8 cellular contexts compared by ENCODE assay signal in genomic region chr5:142016576-142016975, GRCh38. TPM values are rescaled to one million over a fixed set of nuclear protein-coding genes. Genes with fewer than 3 reads are reported as not detected.
A peak's percentile ranks its signal among the peaks of the same experiment; 100 is the strongest.
DNase-seq lines count a peak whose midpoint lies in the region; ATAC-seq and TF ChIP-seq lines count a peak whose summit lies in the region.

No MANE protein-coding gene starts in this region.

- H3K9ac ChIP-seq in KMS-11: no peak overlapping the region

- CTCF ChIA-PET in GM10248 (lab: Yijun Ruan, JAX): interaction anchor here (0.7 to 11.1 kb wide), 11 partner anchors 9 to 137 kb away, joined by 3 to 225 read pairs (median 7); partner anchors contain the start of gene RNF14

- H3K79me2 ChIP-seq in KMS-11 (ENCODE audit: insufficient read depth, low read depth): no peaks in the 10 kb centered on the region; the same call in 1 of the 2 replicates

- peaks cover 3% of the 10 kb centered on the region for H3K27me3 Mint-ChIP-seq in activated naive CD8-positive, alpha-beta T cell treated with anti-CD3 and anti-CD28 coated beads for 36 hours
- peaks cover 0 to 5% of the 10 kb centered on the region in 2 donors for H3K27me3 Mint-ChIP-seq in stimulated activated naive B cell treated with anti-CD40 and anti-IgM and Interleukin-4, amounts not matched to agents 10 μg/mL and 1 μg/mL and 100 μg/mL, for 72 hours

- POLR2A ChIA-PET in GM10248 (lab: Yijun Ruan, JAX): interaction anchor here (1.5 kb wide), 1 partner anchor 11 kb away, joined by 3 read pairs; no protein-coding TSS in a partner anchor

- peak; percentile 34 for ATAC-seq in GM21423 (IDR thresholded peaks at IDR 0.05; ENCODE audit: unreplicated experiment)
- ATAC-seq in stimulated activated naive B cell treated with anti-CD40 and anti-IgM and Interleukin-4, amounts not matched to agents 10 μg/mL and 1 μg/mL and 100 μg/mL, for 72 hours (replicated peaks): peak; percentile 33 to 38

- H3K36me3 ChIP-seq in KMS-11 (ENCODE audit: insufficient read depth): no peaks in the 10 kb centered on the region

- H2AFZ ChIP-seq in KMS-11 (ENCODE audit: low read depth): no peak overlapping the region; the same call in 1 of the 2 replicates

- H3K27me3 ChIP-seq in KMS-11 (ENCODE audit: insufficient read depth, low read depth): no peaks in the 10 kb centered on the region

- H4K20me1 ChIP-seq in KMS-11 (ENCODE audit: insufficient read depth): no peaks in the 10 kb centered on the region

- H3K4me2 ChIP-seq in KMS-11: peak overlapping the region; percentile 50

- peak overlapping the region; percentile 55 for H3K27ac ChIP-seq in KMS-11

- H3K36me3 Mint-ChIP-seq in activated naive CD8-positive, alpha-beta T cell treated with anti-CD3 and anti-CD28 coated beads for 36 hours: peaks cover 20% of the 10 kb centered on the region
- H3K36me3 Mint-ChIP-seq in stimulated activated naive B cell treated with anti-CD40 and anti-IgM and Interleukin-4, amounts not matched to agents 10 μg/mL and 1 μg/mL and 100 μg/mL, for 72 hours: peaks cover 0 to 7% of the 10 kb centered on the region in 2 donors

- no peak overlapping the region for H3K4me3 ChIP-seq in KMS-11 (IDR thresholded peaks at IDR 0.05; ENCODE audit: insufficient read depth, low read depth, low read length)

- peak overlapping the region; percentile 62 for H3K4me3 Mint-ChIP-seq in activated naive CD8-positive, alpha-beta T cell treated with anti-CD3 and anti-CD28 coated beads for 36 hours
- H3K4me3 Mint-ChIP-seq in stimulated activated naive B cell treated with anti-CD40 and anti-IgM and Interleukin-4, amounts not matched to agents 10 μg/mL and 1 μg/mL and 100 μg/mL, for 72 hours: peak overlapping the region; percentile 54 to 65

- H3K27ac Mint-ChIP-seq in activated naive CD8-positive, alpha-beta T cell treated with anti-CD3 and anti-CD28 coated beads for 36 hours: peak overlapping the region; percentile 97
- peak overlapping the region; percentile 95 for H3K27ac Mint-ChIP-seq in stimulated activated naive B cell treated with anti-CD40 and anti-IgM and Interleukin-4, amounts not matched to agents 10 μg/mL and 1 μg/mL and 100 μg/mL, for 72 hours

- peaks cover 67% of the 10 kb centered on the region for H3K4me1 Mint-ChIP-seq in activated naive CD8-positive, alpha-beta T cell treated with anti-CD3 and anti-CD28 coated beads for 36 hours
- peaks cover 43 to 67% of the 10 kb centered on the region in 2 donors for H3K4me1 Mint-ChIP-seq in stimulated activated naive B cell treated with anti-CD40 and anti-IgM and Interleukin-4, amounts not matched to agents 10 μg/mL and 1 μg/mL and 100 μg/mL, for 72 hours

- peaks cover 66% of the 10 kb centered on the region for H3K4me1 ChIP-seq in KMS-11 (ENCODE audit: low read depth, poor library complexity, severe bottlenecking)

- peaks cover 10% of the 10 kb centered on the region for H3K9me3 Mint-ChIP-seq in activated naive CD8-positive, alpha-beta T cell treated with anti-CD3 and anti-CD28 coated beads for 36 hours
- H3K9me3 Mint-ChIP-seq in stimulated activated naive B cell treated with anti-CD40 and anti-IgM and Interleukin-4, amounts not matched to agents 10 μg/mL and 1 μg/mL and 100 μg/mL, for 72 hours: peaks cover 5% of the 10 kb centered on the region in 2 donors

- TF ChIP-seq CTCF in KMS-11 (conservative IDR thresholded peaks at IDR 0.05; ENCODE audit: low read depth, low read length) (no peak), GM10248 (IDR thresholded peaks at IDR 0.05; ENCODE audit: control extremely low read depth, extremely low read depth, low read depth, missing control alignments) (no peak)

- no peak for TF ChIP-seq POLR2A in erythroblast (IDR thresholded peaks at IDR 0.05; ENCODE audit: low read length)

- peak; percentile 74 for DNase-seq in activated naive CD8-positive, alpha-beta T cell treated with anti-CD3 and anti-CD28 coated beads for 36 hours
- DNase-seq in stimulated activated naive B cell treated with anti-CD40 and anti-IgM and Interleukin-4, amounts not matched to agents 10 μg/mL and 1 μg/mL and 100 μg/mL, for 72 hours: peak; percentile 31
- DNase-seq in erythroblast (lab: John Stamatoyannopoulos, UW): no peak
- DNase-seq in DMS114 treated with DMSO at 0.1 percent for 48 hours (lab: John Stamatoyannopoulos, UW; ENCODE audit: unreplicated experiment): no peak
- DNase-seq in NCI-H345 treated with DMSO at 0.1 percent for 48 hours (lab: John Stamatoyannopoulos, UW; ENCODE audit: unreplicated experiment): no peak
- DNase-seq in GM10248 (ENCODE audit: extremely low spot score): no peak

RNA-seq across cellular contexts. Expression of gene GNPDA1, which starts 3.7 kb away (rescaled TPM):
- 100 to 1,000 TPM; 140 to 148 TPM for total RNA-seq in activated naive CD8-positive, alpha-beta T cell treated with anti-CD3 and anti-CD28 coated beads for 36 hours

RNA-seq across cellular contexts. Expression of gene RNF14, which starts 47.7 kb away (rescaled TPM):
- 10 to 100 TPM; 44.9 to 45.4 TPM for total RNA-seq in activated naive CD8-positive, alpha-beta T cell treated with anti-CD3 and anti-CD28 coated beads for 36 hours

RNA-seq across cellular contexts. Expression of gene PCDH12, which starts 58.6 kb away (rescaled TPM):
- total RNA-seq in activated naive CD8-positive, alpha-beta T cell treated with anti-CD3 and anti-CD28 coated beads for 36 hours: 1 to 10 TPM; 1.3 to 1.5 TPM

Comparison
In these comparisons a context has a peak if more than half of its experiments do, and no peak if none do; other contexts are left out.
1. DNase-seq: peak in activated naive CD8-positive, alpha-beta T cell treated with anti-CD3 and anti-CD28 coated beads for 36 hours (single experiment) and stimulated activated naive B cell treated with anti-CD40 and anti-IgM and Interleukin-4, amounts not matched to agents 10 μg/mL and 1 μg/mL and 100 μg/mL, for 72 hours (single experiment); none in erythroblast (0 of 2), DMS114 treated with DMSO at 0.1 percent for 48 hours (single experiment), NCI-H345 treated with DMSO at 0.1 percent for 48 hours (single experiment) and GM10248 (single experiment).